8 cellular contexts compared by ENCODE assay signal in the genomic region with DNA sequence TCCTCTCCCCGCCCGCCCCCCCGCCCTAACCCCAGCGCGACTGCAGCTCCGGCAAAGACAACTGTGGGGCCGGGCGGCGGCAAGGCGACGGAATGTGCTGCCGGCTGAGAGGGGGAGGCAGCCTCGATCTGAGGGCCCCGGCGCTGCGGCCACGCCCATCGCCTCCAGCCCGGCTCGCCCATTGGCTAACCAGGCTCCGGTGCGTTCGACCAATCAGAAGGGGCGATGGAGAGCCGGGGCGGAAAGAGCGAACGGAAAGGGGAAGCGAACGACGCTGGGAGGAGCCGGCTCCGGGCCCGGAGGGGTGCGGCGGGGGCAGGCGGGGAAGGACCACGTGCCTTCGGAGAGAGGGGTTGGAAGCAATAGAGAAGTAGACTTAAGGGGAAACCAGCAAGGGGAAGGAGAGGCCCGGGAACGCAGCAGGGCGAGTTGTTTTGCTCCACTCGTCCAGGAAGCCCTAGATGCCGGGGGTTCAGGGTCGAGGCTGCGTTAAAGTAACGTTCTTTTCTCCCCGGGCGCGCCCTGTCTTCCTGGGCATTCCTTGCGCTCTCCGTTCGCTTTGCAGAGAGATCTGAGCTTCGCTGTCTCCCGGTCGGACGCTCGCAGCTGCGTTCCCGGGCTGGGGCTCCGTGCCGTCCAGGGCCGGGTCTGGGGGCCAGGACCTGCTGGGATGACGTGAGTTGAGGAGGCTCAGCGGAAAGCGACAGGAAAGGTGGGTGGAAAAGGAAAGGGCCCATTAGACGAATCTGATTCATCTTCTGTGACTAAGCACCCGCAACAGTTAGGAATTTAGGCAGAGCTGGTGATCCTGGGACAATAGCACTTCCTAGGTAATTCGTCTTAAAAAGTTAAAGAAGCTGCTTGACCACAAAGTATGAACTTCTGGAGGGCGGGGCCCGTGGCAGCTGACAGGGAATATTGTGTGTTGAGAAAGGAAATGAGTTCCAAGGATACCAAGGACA.
A peak's percentile ranks its signal among the peaks of the same experiment; 100 is the strongest.
DNase-seq lines count a peak whose midpoint lies in the region; ATAC-seq and TF ChIP-seq lines count a peak whose summit lies in the region.

A gene with protein sequence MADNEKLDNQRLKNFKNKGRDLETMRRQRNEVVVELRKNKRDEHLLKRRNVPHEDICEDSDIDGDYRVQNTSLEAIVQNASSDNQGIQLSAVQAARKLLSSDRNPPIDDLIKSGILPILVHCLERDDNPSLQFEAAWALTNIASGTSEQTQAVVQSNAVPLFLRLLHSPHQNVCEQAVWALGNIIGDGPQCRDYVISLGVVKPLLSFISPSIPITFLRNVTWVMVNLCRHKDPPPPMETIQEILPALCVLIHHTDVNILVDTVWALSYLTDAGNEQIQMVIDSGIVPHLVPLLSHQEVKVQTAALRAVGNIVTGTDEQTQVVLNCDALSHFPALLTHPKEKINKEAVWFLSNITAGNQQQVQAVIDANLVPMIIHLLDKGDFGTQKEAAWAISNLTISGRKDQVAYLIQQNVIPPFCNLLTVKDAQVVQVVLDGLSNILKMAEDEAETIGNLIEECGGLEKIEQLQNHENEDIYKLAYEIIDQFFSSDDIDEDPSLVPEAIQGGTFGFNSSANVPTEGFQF (minus strand): TSS at position 130 of the 962 bp plus-strand sequence. CDS start 289 bp downstream, outside the sequence.

- H3K27me3 Mint-ChIP-seq in central memory CD8-positive, alpha-beta T cell = no peaks in the 10 kb centered on the region

- H3K4me1 Mint-ChIP-seq in central memory CD8-positive, alpha-beta T cell = peaks cover 51% of the 10 kb centered on the region

- H3K4me3 Mint-ChIP-seq in central memory CD8-positive, alpha-beta T cell = peak within 1 kb of the TSS; percentile 98

- TF ChIP-seq CTCF in AG09309 (IDR thresholded peaks at IDR 0.05; ENCODE audit: control insufficient read depth, insufficient read depth, low read depth, low read length, missing control alignments) = no peak

- DNase-seq in AG09309 (ENCODE audit: low read depth) (peak; percentile 85), NCI-H446 (lab: John Stamatoyannopoulos, UW) (peak; percentile 96 to 98), iris pigment epithelial cell (ENCODE audit: low read depth) (peak; percentile 97)
- peak; percentile 95 for DNase-seq in activated CD4-positive, CD25-positive, alpha-beta regulatory T cell treated with anti-CD3 and anti-CD28 coated beads, Interleukin-2, amount 50 U/mL, for 16 hours (ENCODE audit: low read depth, low spot score)
- peak; percentile 94 to 95 for DNase-seq in central memory CD8-positive, alpha-beta T cell (ENCODE audit: low spot score in 2 of 2)
- DNase-seq in stimulated activated CD4-positive, alpha-beta T cell treated with anti-CD3 and anti-CD28 coated beads, Interleukin-12 subunit alpha, Interleukin-12 subunit beta, amount 100 ng/mL, for 4 hours = peak; percentile 95

- peak within 1 kb of the TSS; percentile 93 for H3K4me3 ChIP-seq in AG09309 (ENCODE audit: control insufficient read depth, low read depth, low read length)

- H3K36me3 Mint-ChIP-seq in central memory CD8-positive, alpha-beta T cell (ENCODE audit: insufficient read depth) = peaks cover 13% of the 10 kb centered on the region

- peak within 1 kb of the TSS; percentile 93 for H3K27ac Mint-ChIP-seq in central memory CD8-positive, alpha-beta T cell (ENCODE audit: low read depth)

- no peaks in the 10 kb centered on the region for H3K9me3 Mint-ChIP-seq in central memory CD8-positive, alpha-beta T cell

- ATAC-seq in GM19025 (IDR thresholded peaks at IDR 0.05; ENCODE audit: low read depth, unreplicated experiment) (peak; percentile 89), HG03342 (IDR thresholded peaks at IDR 0.05; ENCODE audit: unreplicated experiment) (peak; percentile 92)
- ATAC-seq in central memory CD8-positive, alpha-beta T cell (replicated peaks; ENCODE audit: extremely low read depth, poor library complexity, severe bottlenecking) = peak; percentile 87

Comparison
In these comparisons a context has a peak if more than half of its experiments do, and no peak if none do; other contexts are left out.
1. Peak in every context shown above with its lines: DNase-seq, ATAC-seq and H3K4me3 ChIP-seq.